11 cellular contexts compared by ENCODE assay signal in genomic region chrX:72086995-72087394, GRCh38. TPM values are rescaled to one million over a fixed set of nuclear protein-coding genes. Genes with fewer than 3 reads are reported as not detected.
"Had no signal": no experiment of that assay in that cellular context is flagged by ENCODE, and none has a peak within 500 bp of the region (broad histone marks: within the 10 kb centered on the region; RNA-seq: fewer than 3 reads in every experiment).

No MANE protein-coding gene starts in this region.

- H3K27ac ChIP-seq: HL-60, KMS-11 had no signal

- H3K4me3 ChIP-seq: K562 had no signal

- H3K4me3 Mint-ChIP-seq: IgD-negative memory B cell had no signal

- ATAC-seq: HepG2, K562 had no signal

- H3K36me3 Mint-ChIP-seq: IgD-negative memory B cell had no signal

- DNase-seq: IMR-90, KBM-7, KG1 had no signal

- FAIRE-seq: HepG2, HTR-8/SVneo, K562 had no signal

- H3K27ac Mint-ChIP-seq: IgD-negative memory B cell had no signal

RNA-seq across cellular contexts. Expression of gene RTL5, which starts 44.7 kb away (rescaled TPM):
- total RNA-seq: HepG2, HT-29, HT1080, K562 had no signal
